16 cellular contexts compared by ENCODE assay signal in the genomic region with DNA sequence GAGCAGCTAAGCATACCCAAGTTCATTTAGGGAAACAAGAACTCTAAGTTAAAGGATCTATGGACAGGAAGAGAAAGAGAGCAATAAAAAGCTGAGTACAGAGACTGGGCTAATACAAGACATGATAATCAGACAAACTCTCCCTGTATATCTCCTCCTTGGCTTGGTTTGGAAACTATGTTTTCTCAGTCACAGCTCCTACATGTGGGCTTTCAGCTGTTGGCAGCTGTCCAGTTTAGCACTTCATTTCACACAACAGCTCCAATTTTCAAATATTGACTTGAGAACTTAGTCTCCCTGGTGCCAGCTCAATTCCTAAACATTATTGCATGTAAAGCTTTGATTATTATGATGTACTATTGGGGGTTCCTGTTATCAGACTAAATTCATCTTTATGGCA.
DNase-seq lines count a peak whose midpoint lies in the region; ATAC-seq lines count a peak whose summit lies in the region.
"Had no signal": no experiment of that assay in that cellular context is flagged by ENCODE, and none has a peak within 500 bp of the region (broad histone marks: within the 10 kb centered on the region; RNA-seq: fewer than 3 reads in every experiment).

No MANE protein-coding gene starts in this region.

- peak; percentile 23 for DNase-seq in DMS 273 (lab: John Stamatoyannopoulos, UW; ENCODE audit: unreplicated experiment)
- DNase-seq in DMS 273 treated with DMSO at 0.1 percent for 48 hours (lab: John Stamatoyannopoulos, UW): no peak
- peak; percentile 74 for DNase-seq in NCI-H187 treated with DMSO at 0.1 percent for 48 hours (lab: John Stamatoyannopoulos, UW)
- peak; percentile 4 for DNase-seq in NCI-H524 treated with DMSO at 0.1 percent for 48 hours (lab: John Stamatoyannopoulos, UW)
- DNase-seq in left kidney (ENCODE audit: low read depth, low spot score): peak; percentile 33
- no peak for DNase-seq in RKO (ENCODE audit: low spot score)
- no peak for DNase-seq in nucleus accumbens (lab: John Stamatoyannopoulos, UW)
- DNase-seq: activated CD4-positive, alpha-beta T cell treated with anti-CD3 and anti-CD28 coated beads for 48 hours; activated CD8-positive, alpha-beta memory T cell treated with anti-CD3 and anti-CD28 coated beads, Interleukin-2, amount 50 U/mL, for 4 hours; effector memory CD8-positive, alpha-beta T cell; HCEC 1CT; NCI-H1048; PC-9; psoas muscle; spleen had no signal

- no peak for ATAC-seq in HG03457 (IDR thresholded peaks at IDR 0.05; ENCODE audit: unreplicated experiment)
- ATAC-seq: effector memory CD8-positive, alpha-beta T cell; psoas muscle had no signal

Comparison
In these comparisons a context has a peak if more than half of its experiments do, and no peak if none do; other contexts are left out.
1. DNase-seq: peak in DMS 273 (single experiment), NCI-H187 treated with DMSO at 0.1 percent for 48 hours (single experiment), NCI-H524 treated with DMSO at 0.1 percent for 48 hours (single experiment) and left kidney (single experiment); none in DMS 273 treated with DMSO at 0.1 percent for 48 hours (single experiment), RKO (single experiment) and nucleus accumbens (0 of 56).